In genomic region chr9:70947086-70947485, GRCh38 we compare ENCODE assay signal across 26 cellular contexts.
DNase-seq lines count a peak whose midpoint lies in the region; ATAC-seq, FAIRE-seq and TF ChIP-seq lines count a peak whose summit lies in the region.
"Had no signal": no experiment of that assay in that cellular context is flagged by ENCODE, and none has a peak within 500 bp of the region (broad histone marks: within the 10 kb centered on the region; RNA-seq: fewer than 3 reads in every experiment).

No MANE protein-coding gene starts in this region.

- no peak for TF ChIP-seq EP300 in SK-N-SH (IDR thresholded peaks at IDR 0.05; ENCODE audit: borderline replicate concordance in 1 of 2, low read depth in 1 of 2, low read length in 1 of 2)

- TF ChIP-seq POLR2A in spleen (IDR thresholded peaks at IDR 0.05) (no peak), GM12891 (IDR thresholded peaks at IDR 0.05; ENCODE audit: low read depth, low read length) (no peak)

- H3F3A ChIP-seq in SK-N-SH (replicated peaks; ENCODE audit: insufficient read depth) = no peaks in the 10 kb centered on the region

- TF ChIP-seq CTCF in SK-N-SH (IDR thresholded peaks at IDR 0.05) = no peak
- no peak for TF ChIP-seq CTCF in fibroblast of the aortic adventitia (IDR thresholded peaks at IDR 0.05; ENCODE audit: insufficient read depth, low read length)
- no peak for TF ChIP-seq CTCF in spleen (IDR thresholded peaks at IDR 0.05 in 8 of 11, conservative IDR thresholded peaks at IDR 0.05 in 3 of 11)

- H3K36me3 ChIP-seq in SK-N-SH (replicated peaks in 1 of 2; ENCODE audit: control insufficient read depth in 1 of 2, insufficient read depth in 2 of 2, low read length in 1 of 2) = no peaks in the 10 kb centered on the region
- H3K36me3 ChIP-seq in spleen = no peaks in the 10 kb centered on the region
- H3K36me3 ChIP-seq: brain microvascular endothelial cell, heart right ventricle, left ventricle myocardium inferior, right lobe of liver, upper lobe of left lung had no signal

- peak overlapping the region; percentile 54; the same call in 1 of the 2 replicates for H3K4me2 ChIP-seq in SK-N-SH

- H3K9me3 ChIP-seq in SK-N-SH = no peaks in the 10 kb centered on the region
- no peaks in the 10 kb centered on the region for H3K9me3 ChIP-seq in spleen
- H3K9me3 ChIP-seq: heart right ventricle, left ventricle myocardium inferior, right lobe of liver, upper lobe of left lung had no signal

- no peak for ATAC-seq in SK-N-SH treated with all-trans-retinoic acid at 6 μM for 48 hours
- ATAC-seq in GM18868 (IDR thresholded peaks at IDR 0.05; ENCODE audit: unreplicated experiment) = no peak
- ATAC-seq: heart right ventricle, natural killer cell had no signal

- POLR2A ChIA-PET in SK-N-SH (lab: Yijun Ruan, JAX) = no interaction called here

- H3K79me2 ChIP-seq in SK-N-SH (ENCODE audit: insufficient read depth) = no peaks in the 10 kb centered on the region
- H3K79me2 ChIP-seq: parathyroid adenoma had no signal

- H3K4me1 ChIP-seq in SK-N-SH (ENCODE audit: control insufficient read depth in 1 of 2, insufficient read depth in 2 of 2, low read depth in 1 of 2, low read length in 1 of 2) = peaks cover 0 to 5% of the 10 kb centered on the region in 2 experiments; a peak in 1 of 4 replicates
- H3K4me1 ChIP-seq in spleen = no peaks in the 10 kb centered on the region
- H3K4me1 ChIP-seq: heart right ventricle, left ventricle myocardium inferior, parathyroid adenoma, right lobe of liver, upper lobe of left lung had no signal

- intact Hi-C loops in spleen (cut with DNase I; ENCODE audit: low total_unique reads) = no loop called here

- H3K4me3 ChIP-seq in SK-N-SH (ENCODE audit: low read depth in 2 of 2, low read length in 1 of 2) (no peak overlapping the region), fibroblast of the aortic adventitia (ENCODE audit: low read depth, low read length) (no peak overlapping the region), spleen (no peak overlapping the region)
- H3K4me3 ChIP-seq: heart right ventricle, left ventricle myocardium inferior, right lobe of liver, upper lobe of left lung had no signal

- no peaks in the 10 kb centered on the region for H4K20me1 ChIP-seq in SK-N-SH (ENCODE audit: insufficient read depth)

- no peak for FAIRE-seq in GM12891 (lab: Jason Lieb, UNC)
- FAIRE-seq: A204.1 had no signal

- DNase-seq in SK-N-SH (no peak), OCI-M1 (lab: John Stamatoyannopoulos, UW) (peak; percentile 65), fibroblast of the aortic adventitia (ENCODE audit: low read depth) (peak; percentile 24), renal cortical epithelial cell (ENCODE audit: low read depth) (peak; percentile 54), spleen (no peak), GM12891 (ENCODE audit: insufficient read length, low spot score) (no peak)
- DNase-seq: activated effector memory CD4-positive, alpha-beta T cell treated with Interleukin-2 at 50 U/mL for 16 hours; brain microvascular endothelial cell; cortex of kidney; H9; heart right ventricle; left ventricle myocardium inferior; midbrain; natural killer cell; NCI-H1436; NCI-H2107; NCI-H524; right lobe of liver; stimulated activated CD4-positive, alpha-beta T cell treated with anti-CD3 and anti-CD28 coated beads, Interleukin-15, amount 100 ng/mL, for 24 hours; T1000; upper lobe of left lung had no signal

- H2AFZ ChIP-seq in SK-N-SH (ENCODE audit: low read depth) = no peak overlapping the region
- H2AFZ ChIP-seq: parathyroid adenoma had no signal

- peaks cover 16% of the 10 kb centered on the region for H3K27me3 ChIP-seq in SK-N-SH (ENCODE audit: insufficient read depth)
- H3K27me3 ChIP-seq in spleen (replicated peaks in 1 of 7) = no peaks in the 10 kb centered on the region
- H3K27me3 ChIP-seq: brain microvascular endothelial cell, right lobe of liver, upper lobe of left lung had no signal

- H3K27ac ChIP-seq in SK-N-SH (ENCODE audit: low read depth in 2 of 2, low read length in 1 of 2) (no peak overlapping the region), spleen (no peak overlapping the region)
- H3K27ac ChIP-seq: brain microvascular endothelial cell, heart right ventricle, left ventricle myocardium inferior, parathyroid adenoma, right lobe of liver, RWPE1, upper lobe of left lung had no signal

- TF ChIP-seq RAD21 in SK-N-SH (IDR thresholded peaks at IDR 0.05; ENCODE audit: low read length) = no peak

- H3K9me2 ChIP-seq in SK-N-SH = no peaks in the 10 kb centered on the region

- CTCF ChIA-PET in SK-N-SH (lab: Yijun Ruan, JAX) = interaction anchor here (1.0 kb wide), 1 partner anchor 307 kb away, joined by 3 read pairs; no protein-coding TSS in a partner anchor

- H3K9ac ChIP-seq in SK-N-SH = no peak overlapping the region
- H3K9ac ChIP-seq: parathyroid adenoma had no signal

TF ChIP-seq in SK-N-SH, 30 proteins besides CTCF, POLR2A, EP300 and RAD21:
- TF ChIP-seq CHD2 (IDR thresholded peaks at IDR 0.05; ENCODE audit: low read length, partially characterized antibody) (no peak), ELF1 (IDR thresholded peaks at IDR 0.05) (no peak)

TF ChIP-seq in SK-N-SH treated with all-trans-retinoic acid at 6 μM for 48 hours, 23 proteins besides CTCF, POLR2A, EP300 and RAD21:
- no peak for TF ChIP-seq TCF4 (CRISPR knock-in tag; IDR thresholded peaks at IDR 0.05; ENCODE audit: borderline replicate concordance)
- TF ChIP-seq, protein P1, sequence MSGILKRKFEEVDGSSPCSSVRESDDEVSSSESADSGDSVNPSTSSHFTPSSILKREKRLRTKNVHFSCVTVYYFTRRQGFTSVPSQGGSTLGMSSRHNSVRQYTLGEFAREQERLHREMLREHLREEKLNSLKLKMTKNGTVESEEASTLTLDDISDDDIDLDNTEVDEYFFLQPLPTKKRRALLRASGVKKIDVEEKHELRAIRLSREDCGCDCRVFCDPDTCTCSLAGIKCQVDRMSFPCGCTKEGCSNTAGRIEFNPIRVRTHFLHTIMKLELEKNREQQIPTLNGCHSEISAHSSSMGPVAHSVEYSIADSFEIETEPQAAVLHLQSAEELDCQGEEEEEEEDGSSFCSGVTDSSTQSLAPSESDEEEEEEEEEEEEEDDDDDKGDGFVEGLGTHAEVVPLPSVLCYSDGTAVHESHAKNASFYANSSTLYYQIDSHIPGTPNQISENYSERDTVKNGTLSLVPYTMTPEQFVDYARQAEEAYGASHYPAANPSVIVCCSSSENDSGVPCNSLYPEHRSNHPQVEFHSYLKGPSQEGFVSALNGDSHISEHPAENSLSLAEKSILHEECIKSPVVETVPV (CRISPR knock-in tag; IDR thresholded peaks at IDR 0.05) = no peak
- no peak for TF ChIP-seq ARNTL (CRISPR knock-in tag; IDR thresholded peaks at IDR 0.05; ENCODE audit: borderline replicate concordance, low read depth)
- no peak for TF ChIP-seq ZFP30 (CRISPR knock-in tag; IDR thresholded peaks at IDR 0.05)
- no peak for TF ChIP-seq PPARA (CRISPR knock-in tag; IDR thresholded peaks at IDR 0.05; ENCODE audit: borderline replicate concordance)
- no peak for TF ChIP-seq CSDC2 (CRISPR knock-in tag; IDR thresholded peaks at IDR 0.05)
- no peak for TF ChIP-seq ISL1 (CRISPR knock-in tag; IDR thresholded peaks at IDR 0.05)

TF ChIP-seq in GM12891, 5 proteins besides CTCF, POLR2A, EP300 and RAD21:
- no peak for TF ChIP-seq TAF1 (IDR thresholded peaks at IDR 0.05; ENCODE audit: low read depth, low read length)
- no peak for TF ChIP-seq SPI1 (IDR thresholded peaks at IDR 0.05; ENCODE audit: low read depth, low read length)
- TF ChIP-seq POU2F2 (IDR thresholded peaks at IDR 0.05; ENCODE audit: low read depth, low read length) = no peak
- TF ChIP-seq POLR2AphosphoS5 (IDR thresholded peaks at IDR 0.05; ENCODE audit: low read depth, low read length) = no peak
- TF ChIP-seq PAX5 (IDR thresholded peaks at IDR 0.05; ENCODE audit: insufficient read depth, low read length, severe bottlenecking) = no peak
TF ChIP-seq in GM12891: peak in this region for 0.

Comparison
In these comparisons a context has a peak if more than half of its experiments do, and no peak if none do; other contexts are left out.
1. DNase-seq: peak in OCI-M1 (single experiment), fibroblast of the aortic adventitia (single experiment) and renal cortical epithelial cell (single experiment); none in SK-N-SH (single experiment), spleen (single experiment) and GM12891 (single experiment).